1 cellular context compared by ENCODE assay signal in the genomic region with DNA sequence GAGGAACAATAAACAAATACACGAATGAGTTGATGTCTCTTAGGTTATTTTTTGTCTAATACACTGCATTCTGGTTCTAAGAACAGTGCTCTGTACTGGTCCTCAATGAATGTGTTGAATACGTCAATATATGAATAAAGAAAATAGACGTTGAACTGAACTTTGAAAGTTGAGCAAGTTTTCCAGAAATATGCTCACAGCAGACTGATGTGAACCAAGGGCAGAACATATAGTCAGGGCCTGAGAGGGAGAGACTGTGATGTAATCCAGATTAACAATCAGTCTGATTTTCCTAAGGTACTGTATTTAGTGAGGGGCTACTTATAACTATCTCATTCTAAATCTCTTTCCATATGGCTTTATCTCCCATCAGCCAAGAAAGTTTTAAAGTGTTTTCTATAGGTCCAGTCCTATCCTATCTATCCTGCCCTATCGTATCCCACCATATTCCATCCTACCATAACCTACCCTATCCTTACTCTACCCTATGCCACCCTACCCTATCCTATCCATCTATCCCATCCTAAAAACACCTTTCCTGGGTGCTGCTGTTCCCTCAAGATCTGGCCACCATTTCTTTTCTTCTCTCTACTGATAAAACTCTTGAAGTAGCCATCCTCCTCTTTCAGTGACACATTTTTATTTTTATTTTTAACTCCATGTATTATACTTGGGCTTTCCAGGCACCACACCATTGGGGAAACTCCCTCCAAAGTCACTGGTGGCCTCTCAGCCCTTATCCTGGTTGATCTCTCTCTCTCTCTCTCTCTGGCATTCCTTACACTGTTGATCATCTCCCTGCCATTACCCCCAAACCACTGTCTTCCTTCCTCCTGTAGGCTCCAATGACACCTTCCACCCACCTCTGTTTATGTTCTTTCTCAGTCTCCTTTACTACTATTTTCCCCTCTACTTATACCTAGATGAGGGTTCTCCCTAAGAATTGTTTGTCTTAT.
TF ChIP-seq lines count a peak whose summit lies in the region.

No MANE protein-coding gene starts in this region.

TF ChIP-seq in K562, 482 proteins besides CTCF, POLR2A, EP300 and RAD21 (continued from another document):
- TF ChIP-seq CC2D1A (IDR thresholded peaks at IDR 0.05) (0 out of 2 replicates have a peak, but pooled peaks have one; percentile 20), ZNF778 (CRISPR knock-in tag; IDR thresholded peaks at IDR 0.05) (no peak), TEAD1 (CRISPR knock-in tag; IDR thresholded peaks at IDR 0.05) (peak in 1 of 2 experiments; percentile 32; a peak in 1 of 4 replicates), ZBTB1 (CRISPR knock-in tag; IDR thresholded peaks at IDR 0.05; ENCODE audit: borderline replicate concordance, low read depth) (no peak), SMARCE1 (IDR thresholded peaks at IDR 0.05) (0 out of 2 replicates have a peak, but pooled peaks have one; percentile 13), ZNF253 (CRISPR knock-in tag; conservative IDR thresholded peaks at IDR 0.05) (no peak), EWSR1 (IDR thresholded peaks at IDR 0.05; ENCODE audit: borderline replicate concordance, low read depth, partially characterized antibody) (peak; percentile 67), CBFB (CRISPR knock-in tag; IDR thresholded peaks at IDR 0.05) (no peak), OTX1 (CRISPR knock-in tag; IDR thresholded peaks at IDR 0.05) (0 out of 2 replicates have a peak, but pooled peaks have one; percentile 27), RFX7 (CRISPR knock-in tag; IDR thresholded peaks at IDR 0.05) (no peak), MYBL2 (IDR thresholded peaks at IDR 0.05; ENCODE audit: low read depth) (peak; percentile 32; the same call in 1 of the 2 replicates), MYBL2 (CRISPR knock-in tag; IDR thresholded peaks at IDR 0.05; ENCODE audit: borderline replicate concordance) (no peak), SNIP1 (IDR thresholded peaks at IDR 0.05; ENCODE audit: low read depth) (peak; percentile 16; the same call in 1 of the 2 replicates), CBX1 (IDR thresholded peaks at IDR 0.05; ENCODE audit: low read depth) (no peak), ELF4 (CRISPR knock-in tag; IDR thresholded peaks at IDR 0.05) (peak; percentile 57; the same call in 1 of the 2 replicates), ARID1B (IDR thresholded peaks at IDR 0.05) (0 out of 2 replicates have a peak, but pooled peaks have one; percentile 28), MTA2 (IDR thresholded peaks at IDR 0.05; ENCODE audit: low read depth) (peak; percentile 18; the same call in 1 of the 2 replicates), EHMT2 (IDR thresholded peaks at IDR 0.05) (0 out of 2 replicates have a peak, but pooled peaks have one; percentile 49), HDAC1 (IDR thresholded peaks at IDR 0.05) (peak; percentile 17 to 39; a peak in 1 of 4 replicates), CBX8 (IDR thresholded peaks at IDR 0.05; ENCODE audit: borderline replicate concordance, extremely low read depth, low read depth, low read length, poor library complexity, severe bottlenecking) (no peak), ETV6 (IDR thresholded peaks at IDR 0.05; ENCODE audit: borderline replicate concordance in 1 of 2, low read depth in 2 of 2, low read length in 1 of 2) (no peak), ETV6 (CRISPR knock-in tag; IDR thresholded peaks at IDR 0.05; ENCODE audit: borderline replicate concordance) (no peak), TEAD4 (IDR thresholded peaks at IDR 0.05; ENCODE audit: low read length) (peak; percentile 33; the same call in 1 of the 2 replicates), TEAD4 (CRISPR knock-in tag; IDR thresholded peaks at IDR 0.05; ENCODE audit: borderline replicate concordance) (no peak), FOXK1 (CRISPR knock-in tag; IDR thresholded peaks at IDR 0.05; ENCODE audit: borderline replicate concordance) (no peak)
- TF ChIP-seq, protein P1, sequence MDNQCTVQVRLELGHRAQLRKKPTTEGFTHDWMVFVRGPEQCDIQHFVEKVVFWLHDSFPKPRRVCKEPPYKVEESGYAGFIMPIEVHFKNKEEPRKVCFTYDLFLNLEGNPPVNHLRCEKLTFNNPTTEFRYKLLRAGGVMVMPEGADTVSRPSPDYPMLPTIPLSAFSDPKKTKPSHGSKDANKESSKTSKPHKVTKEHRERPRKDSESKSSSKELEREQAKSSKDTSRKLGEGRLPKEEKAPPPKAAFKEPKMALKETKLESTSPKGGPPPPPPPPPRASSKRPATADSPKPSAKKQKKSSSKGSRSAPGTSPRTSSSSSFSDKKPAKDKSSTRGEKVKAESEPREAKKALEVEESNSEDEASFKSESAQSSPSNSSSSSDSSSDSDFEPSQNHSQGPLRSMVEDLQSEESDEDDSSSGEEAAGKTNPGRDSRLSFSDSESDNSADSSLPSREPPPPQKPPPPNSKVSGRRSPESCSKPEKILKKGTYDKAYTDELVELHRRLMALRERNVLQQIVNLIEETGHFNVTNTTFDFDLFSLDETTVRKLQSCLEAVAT (IDR thresholded peaks at IDR 0.05), result peak in 1 of 2 experiments; percentile 14; a peak in 1 of 4 replicates
- TF ChIP-seq, protein P2, sequence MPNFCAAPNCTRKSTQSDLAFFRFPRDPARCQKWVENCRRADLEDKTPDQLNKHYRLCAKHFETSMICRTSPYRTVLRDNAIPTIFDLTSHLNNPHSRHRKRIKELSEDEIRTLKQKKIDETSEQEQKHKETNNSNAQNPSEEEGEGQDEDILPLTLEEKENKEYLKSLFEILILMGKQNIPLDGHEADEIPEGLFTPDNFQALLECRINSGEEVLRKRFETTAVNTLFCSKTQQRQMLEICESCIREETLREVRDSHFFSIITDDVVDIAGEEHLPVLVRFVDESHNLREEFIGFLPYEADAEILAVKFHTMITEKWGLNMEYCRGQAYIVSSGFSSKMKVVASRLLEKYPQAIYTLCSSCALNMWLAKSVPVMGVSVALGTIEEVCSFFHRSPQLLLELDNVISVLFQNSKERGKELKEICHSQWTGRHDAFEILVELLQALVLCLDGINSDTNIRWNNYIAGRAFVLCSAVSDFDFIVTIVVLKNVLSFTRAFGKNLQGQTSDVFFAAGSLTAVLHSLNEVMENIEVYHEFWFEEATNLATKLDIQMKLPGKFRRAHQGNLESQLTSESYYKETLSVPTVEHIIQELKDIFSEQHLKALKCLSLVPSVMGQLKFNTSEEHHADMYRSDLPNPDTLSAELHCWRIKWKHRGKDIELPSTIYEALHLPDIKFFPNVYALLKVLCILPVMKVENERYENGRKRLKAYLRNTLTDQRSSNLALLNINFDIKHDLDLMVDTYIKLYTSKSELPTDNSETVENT (CRISPR knock-in tag; IDR thresholded peaks at IDR 0.05), result no peak
TF ChIP-seq in K562: peak in this region for 15.
